1 cellular context compared by ENCODE assay signal in genomic region chr2:223784221-223784772, GRCh38.
TF ChIP-seq lines count a peak whose summit lies in the region.

No MANE protein-coding gene starts in this region.

TF ChIP-seq in HCT116, 20 proteins besides CTCF, POLR2A, EP300 and RAD21 (continued from another document):
- no peak for TF ChIP-seq REST (IDR thresholded peaks at IDR 0.05; ENCODE audit: low read depth)
- no peak for TF ChIP-seq EZH2phosphoT487 (IDR thresholded peaks at IDR 0.05; ENCODE audit: borderline replicate concordance)
- TF ChIP-seq SIN3A (IDR thresholded peaks at IDR 0.05; ENCODE audit: low read depth) = no peak
- TF ChIP-seq ZNF274 (IDR thresholded peaks at IDR 0.05; ENCODE audit: low read depth, low read length) = no peak
- no peak for TF ChIP-seq ATF3 (IDR thresholded peaks at IDR 0.05)
- no peak for TF ChIP-seq CEBPB (IDR thresholded peaks at IDR 0.05; ENCODE audit: low read depth)
- no peak for TF ChIP-seq FOSL1 (IDR thresholded peaks at IDR 0.05; ENCODE audit: low read depth)
- TF ChIP-seq ZFX (IDR thresholded peaks at IDR 0.05) = no peak
- no peak for TF ChIP-seq CBX3 (IDR thresholded peaks at IDR 0.05; ENCODE audit: low read depth)
- no peak for TF ChIP-seq EGR1 (IDR thresholded peaks at IDR 0.05; ENCODE audit: low read depth)
- no peak for TF ChIP-seq MAX (IDR thresholded peaks at IDR 0.05)
- no peak for TF ChIP-seq SP1 (IDR thresholded peaks at IDR 0.05; ENCODE audit: low read depth)
- no peak for TF ChIP-seq ZBTB33 (IDR thresholded peaks at IDR 0.05; ENCODE audit: extremely low read depth, insufficient replicate concordance, low read length)
- no peak for TF ChIP-seq SRF (IDR thresholded peaks at IDR 0.05; ENCODE audit: low read depth)
- no peak for TF ChIP-seq POLR2AphosphoS5 (IDR thresholded peaks at IDR 0.05; ENCODE audit: low read depth, low read length)
- no peak for TF ChIP-seq ELF1 (IDR thresholded peaks at IDR 0.05; ENCODE audit: borderline replicate concordance, low read depth)
- TF ChIP-seq YY1 (IDR thresholded peaks at IDR 0.05; ENCODE audit: extremely low read depth, insufficient replicate concordance, low read depth, low read length) = no peak
TF ChIP-seq in HCT116: peak in this region for 0.
